Comparison of ENCODE assay signal across 8 cellular contexts in the genomic region with DNA sequence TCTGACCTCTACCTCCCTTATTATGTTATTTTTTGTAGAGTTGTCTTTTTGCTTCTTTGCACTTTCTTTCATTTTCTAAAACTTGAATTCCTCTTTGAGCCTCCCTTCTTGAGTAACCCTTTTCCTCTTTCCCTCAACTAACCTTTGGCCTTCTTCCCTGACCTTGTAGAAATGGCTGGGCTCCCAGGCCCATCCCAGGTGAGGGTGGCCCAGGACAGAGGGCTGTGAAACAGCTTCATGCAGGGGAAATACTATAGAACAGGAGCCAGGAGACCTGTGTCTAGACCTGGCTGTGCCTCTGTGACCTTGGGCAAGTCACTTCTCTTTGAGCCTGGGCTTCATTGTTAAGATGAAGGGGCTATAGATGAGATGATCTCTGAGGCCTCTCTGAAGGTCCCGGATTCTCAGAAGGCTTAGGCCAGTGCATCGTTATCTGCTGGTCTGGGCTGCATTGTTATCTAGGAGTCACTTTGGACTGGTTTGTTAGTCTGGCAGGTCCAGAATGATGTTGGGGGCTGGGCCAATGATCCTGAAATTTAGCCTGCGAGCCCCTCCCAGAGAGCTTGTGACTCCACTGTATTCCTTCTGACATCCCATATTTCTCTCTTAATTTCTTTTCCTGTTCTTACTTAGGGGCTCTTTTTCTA. TPM values are rescaled to one million over a fixed set of nuclear protein-coding genes. Genes with fewer than 3 reads are reported as not detected.
A peak's percentile ranks its signal among the peaks of the same experiment; 100 is the strongest.
DNase-seq lines count a peak whose midpoint lies in the region; ATAC-seq and TF ChIP-seq lines count a peak whose summit lies in the region.

No MANE protein-coding gene starts in this region.

- peak; percentile 18 for DNase-seq in Right ventricle myocardium superior
- DNase-seq in Right ventricle myocardium inferior (ENCODE audit: missing footprints): no peak
- no peak for DNase-seq in mammary epithelial cell
- no peak for DNase-seq in mesothelial cell of epicardium (ENCODE audit: low spot score in 2 of 2, unreplicated experiment in 2 of 2)
- DNase-seq in uterus: no peak
- no peak for DNase-seq in central memory CD4-positive, alpha-beta T cell
- no peak for DNase-seq in GM19238 (ENCODE audit: insufficient read length, low spot score)

- peak overlapping the region; percentile 87 for H3K27ac Mint-ChIP-seq in mesothelial cell of epicardium

- dilution Hi-C loops in mammary epithelial cell (cut with HindIII; ENCODE audit: low sequenced_read_pairs): loop anchor here (5.0 kb wide), 1 partner anchor 73 kb away; no protein-coding TSS in a partner anchor

- BruUV-seq in mammary epithelial cell (replicated peaks; lab: Mats Ljungman, UMichigan): no TSS peak

- H4K20me1 ChIP-seq in mammary epithelial cell (ENCODE audit: insufficient read depth, low read length): no peaks in the 10 kb centered on the region

- peaks cover 68% of the 10 kb centered on the region for H3K79me2 ChIP-seq in mammary epithelial cell (ENCODE audit: insufficient read depth, low read length)

- in situ Hi-C loops in mammary epithelial cell (cut with MboI; ENCODE audit: low sequenced_read_pairs in 2 of 2): no loop called here

- H3K9me3 ChIP-seq in mammary epithelial cell (replicated peaks; ENCODE audit: insufficient read depth, low read length): no peaks in the 10 kb centered on the region
- no peaks in the 10 kb centered on the region for H3K9me3 ChIP-seq in uterus

- no peak overlapping the region for H3K9ac ChIP-seq in mammary epithelial cell (ENCODE audit: insufficient read depth, low read length)

- no peaks in the 10 kb centered on the region for H3K9me3 Mint-ChIP-seq in mesothelial cell of epicardium

- peaks cover 2% of the 10 kb centered on the region for H3K36me3 ChIP-seq in mammary epithelial cell (ENCODE audit: insufficient read depth, low read length)
- H3K36me3 ChIP-seq in uterus: no peaks in the 10 kb centered on the region

- TF ChIP-seq POLR2A in uterus (IDR thresholded peaks at IDR 0.05): no peak

- no peak overlapping the region for H2AFZ ChIP-seq in mammary epithelial cell (ENCODE audit: low read depth, low read length)

- H3K4me1 ChIP-seq in mammary epithelial cell (ENCODE audit: insufficient read depth, low read length) (peaks cover 53% of the 10 kb centered on the region), uterus (peaks cover 13 to 28% of the 10 kb centered on the region in 2 donors)

- WGBS in mammary epithelial cell (ENCODE audit: low coverage, missing lambda C conversion rate): 32% methylated on average over 3 of the region's 3 CpGs

- no peak for TF ChIP-seq CTCF in mammary epithelial cell (conservative IDR thresholded peaks at IDR 0.05 in 1 of 2, IDR thresholded peaks at IDR 0.05 in 1 of 2; ENCODE audit: extremely low read depth in 1 of 2, insufficient read depth in 1 of 2, low read depth in 1 of 2, low read length in 2 of 2)
- no peak for TF ChIP-seq CTCF in mesothelial cell of epicardium (IDR thresholded peaks at IDR 0.05; ENCODE audit: unreplicated experiment)
- no peak for TF ChIP-seq CTCF in uterus (IDR thresholded peaks at IDR 0.05)

- H3K4me3 Mint-ChIP-seq in mesothelial cell of epicardium: peak overlapping the region; percentile 95

- H3K27me3 Mint-ChIP-seq in mesothelial cell of epicardium (ENCODE audit: low read depth): no peaks in the 10 kb centered on the region

- intact Hi-C loops in Right ventricle myocardium superior (cut with DNase I) (no loop called here), Right ventricle myocardium inferior (cut with DNase I) (loop anchor here (5.0 kb wide), 2 partner anchors 87 to 182 kb away; a partner anchor contains a TSS), mammary epithelial cell (cut with micrococcal nuclease) (loop anchor here (1.0 kb wide), 1 partner anchor 8 kb away; no protein-coding TSS in a partner anchor), uterus (cut with DNase I; ENCODE audit: low total_unique reads) (no loop called here)

- peaks cover 72% of the 10 kb centered on the region for H3K4me1 Mint-ChIP-seq in mesothelial cell of epicardium

- H3K27ac ChIP-seq in mammary epithelial cell (ENCODE audit: insufficient read depth, low read depth, low read length): no peak overlapping the region
- H3K27ac ChIP-seq in uterus: peak overlapping the region; percentile 97 to 99

- CTCF ChIA-PET in mammary epithelial cell (lab: Charles Lee; ENCODE audit: low non-redundant PET): no interaction called here

- H3K4me3 ChIP-seq in mammary epithelial cell (replicated peaks in 1 of 3; ENCODE audit: insufficient read depth in 1 of 3, low read depth in 2 of 3, low read length in 3 of 3) (peak overlapping the region in 2 of 3 experiments; percentile 71 to 84), uterus (peak overlapping the region; percentile 8 to 74)

- ATAC-seq in Right ventricle myocardium superior (ENCODE audit: poor library complexity) (no peak), Right ventricle myocardium inferior (no peak), HG03521 (IDR thresholded peaks at IDR 0.05; ENCODE audit: unreplicated experiment) (no peak)

- H3K4me2 ChIP-seq in mammary epithelial cell (ENCODE audit: insufficient read depth, low read depth, low read length): peak overlapping the region; percentile 72

- H3K27me3 ChIP-seq in mammary epithelial cell (ENCODE audit: insufficient read depth, low read length): no peaks in the 10 kb centered on the region
- no peaks in the 10 kb centered on the region for H3K27me3 ChIP-seq in uterus

- H3K36me3 Mint-ChIP-seq in mesothelial cell of epicardium: peaks cover 11% of the 10 kb centered on the region

RNA-seq across cellular contexts. Expression of a gene that starts 2.2 kb away (rescaled TPM):
- 69.7 TPM for total RNA-seq in Right ventricle myocardium superior
- 78.9 TPM for total RNA-seq in Right ventricle myocardium inferior
- 10 to 100 TPM; 12.2 to 73.5 TPM for total RNA-seq in mammary epithelial cell
- polyA plus RNA-seq in mammary epithelial cell: 10.4 TPM
- polyA minus RNA-seq in mammary epithelial cell: 56.5 TPM
- 193 to 205 TPM (median 195 TPM) in 3 replicates for total RNA-seq in mesothelial cell of epicardium
- 100 to 1,000 TPM in 1 of 4 donors, 10 to 100 TPM in 3; 10.8 to 283 (median 28.7) TPM for total RNA-seq in uterus

RNA-seq across cellular contexts. Expression of a gene that starts 13.7 kb away (rescaled TPM):
- not detected for total RNA-seq in Right ventricle myocardium superior
- total RNA-seq in Right ventricle myocardium inferior: not detected
- total RNA-seq in mammary epithelial cell: not detected
- not detected for polyA plus RNA-seq in mammary epithelial cell
- polyA minus RNA-seq in mammary epithelial cell: not detected
- total RNA-seq in mesothelial cell of epicardium: not detected in 3 replicates
- total RNA-seq in uterus: not detected

RNA-seq across cellular contexts. Expression of a gene that starts 13.9 kb away (rescaled TPM):
- 251 TPM for total RNA-seq in Right ventricle myocardium superior
- total RNA-seq in Right ventricle myocardium inferior: 250 TPM
- 10 to 100 TPM; 31.3 to 61.3 TPM for total RNA-seq in mammary epithelial cell
- polyA plus RNA-seq in mammary epithelial cell: 128 TPM
- polyA minus RNA-seq in mammary epithelial cell: 27.8 TPM
- total RNA-seq in mesothelial cell of epicardium: 203 to 215 TPM (median 204 TPM) in 3 replicates
- total RNA-seq in uterus: 1,000 to 10,000 TPM in 2 of 4 donors, 100 to 1,000 TPM in 2; 259 to 2,496 (median 1,289) TPM

RNA-seq across cellular contexts. Expression of a gene that starts 15.5 kb away (rescaled TPM):
- 7.4 TPM for total RNA-seq in Right ventricle myocardium superior
- 10.2 TPM for total RNA-seq in Right ventricle myocardium inferior
- total RNA-seq in mammary epithelial cell: 1 to 10 TPM; 1.7 to 7.5 TPM
- 8.3 TPM for polyA plus RNA-seq in mammary epithelial cell
- 62.6 TPM for polyA minus RNA-seq in mammary epithelial cell
- total RNA-seq in mesothelial cell of epicardium: 30.2 to 30.7 TPM (median 30.2 TPM) in 3 replicates
- total RNA-seq in uterus: 10 to 100 TPM in 3 of 4 donors, 1 to 10 TPM in 1; 9.7 to 84.7 (median 24.4) TPM

RNA-seq across cellular contexts. Expression of a gene that starts 21.2 kb away (rescaled TPM):
- total RNA-seq in Right ventricle myocardium superior (7.2 TPM), Right ventricle myocardium inferior (9.1 TPM), mammary epithelial cell (10 to 100 TPM; 13.0 to 27.0 TPM), mesothelial cell of epicardium (21.6 to 26.2 TPM (median 23.6 TPM) in 3 replicates), uterus (10 to 100 TPM in 2 of 4 donors, under 1 TPM in 2; 0.59 to 19.8 (median 5.9) TPM)
- polyA plus RNA-seq in mammary epithelial cell: 16.4 TPM
- 8.0 TPM for polyA minus RNA-seq in mammary epithelial cell

Comparison
In these comparisons a context has a peak if more than half of its experiments do, and no peak if none do; other contexts are left out.
1. intact Hi-C loops: an anchor here in Right ventricle myocardium inferior (5.0 kb wide) and mammary epithelial cell (1.0 kb wide); none called in Right ventricle myocardium superior and uterus.